ENCODE assay signal across 12 cellular contexts in the genomic region with DNA sequence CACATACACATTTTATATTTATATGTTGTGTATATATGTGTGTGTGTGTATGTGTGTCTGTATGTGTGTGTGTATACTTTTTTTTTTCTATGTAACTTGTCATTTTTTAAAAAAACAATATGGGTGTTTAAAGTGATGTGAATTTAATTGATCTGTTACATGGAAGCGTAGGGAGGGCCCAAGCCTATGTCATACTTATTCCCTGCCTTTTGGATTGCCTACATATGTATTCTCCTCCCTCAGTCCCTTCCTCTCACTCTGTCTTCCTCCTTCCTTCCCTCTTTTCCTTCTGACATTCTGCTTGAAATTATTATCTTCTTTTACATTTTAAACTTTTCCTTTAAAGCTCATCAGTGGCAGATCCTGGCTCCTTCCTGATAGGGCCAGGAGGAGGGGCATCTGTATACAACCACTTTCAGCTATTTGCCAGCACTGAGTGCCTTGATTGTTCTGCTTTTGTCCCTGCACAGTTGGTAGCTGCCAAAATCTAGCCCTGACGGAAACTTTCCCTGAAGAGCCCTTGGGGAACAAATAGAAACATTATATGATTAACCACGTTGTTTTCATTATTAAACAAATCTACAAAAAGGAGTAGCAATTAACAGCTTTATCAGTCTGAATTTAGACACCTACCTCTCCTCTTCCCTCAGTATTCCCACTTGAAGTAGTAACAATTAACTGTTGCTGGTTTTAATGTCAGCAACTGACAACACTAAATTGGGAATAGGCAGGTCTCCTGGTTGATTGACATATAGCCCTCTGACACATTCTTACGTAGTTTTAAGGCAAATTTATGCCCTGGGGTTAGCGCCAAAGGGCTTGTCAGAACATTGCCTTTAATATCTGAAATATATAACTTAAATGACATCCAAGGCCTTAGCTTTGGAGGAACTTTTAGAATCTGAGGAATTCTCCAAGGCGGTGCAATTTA.
A peak's percentile ranks its signal among the peaks of the same experiment; 100 is the strongest.
DNase-seq lines count a peak whose midpoint lies in the region; ATAC-seq and TF ChIP-seq lines count a peak whose summit lies in the region.
"Had no signal": no experiment of that assay in that cellular context is flagged by ENCODE, and none has a peak within 500 bp of the region (broad histone marks: within the 10 kb centered on the region; RNA-seq: fewer than 3 reads in every experiment).

No MANE protein-coding gene starts in this region.

- H3K36me3 ChIP-seq in WERI-Rb-1 = no peaks in the 10 kb centered on the region
- H3K36me3 ChIP-seq: neutrophil had no signal

- H3K4me3 ChIP-seq in WERI-Rb-1 (ENCODE audit: low read depth, low read length) = no peak overlapping the region

- no peak for ATAC-seq in HG02642 (IDR thresholded peaks at IDR 0.05; ENCODE audit: poor library complexity, unreplicated experiment)
- ATAC-seq in GM18520 (IDR thresholded peaks at IDR 0.05; ENCODE audit: unreplicated experiment) = no peak

- no peak for TF ChIP-seq CTCF in WERI-Rb-1 (IDR thresholded peaks at IDR 0.05; ENCODE audit: low read depth, low read length)

- DNase-seq in Ammon's horn (ENCODE audit: low spot score) (peak; percentile 67), NCI-H1436 treated with DMSO at 0.1 percent for 48 hours (lab: John Stamatoyannopoulos, UW) (peak; percentile 53), caudate nucleus (lab: John Stamatoyannopoulos, UW) (peak in 14 of 61 donors; percentile 1 to 37 (median 17)), medulla oblongata (ENCODE audit: extremely low spot score) (peak; percentile 74), T-helper 9 cell (no peak), WERI-Rb-1 (no peak)
- DNase-seq: islet precursor cell; NCI-H187; stimulated activated CD4-positive, alpha-beta T cell treated with anti-CD3 and anti-CD28 coated beads, Interleukin-12 subunit alpha, Interleukin-12 subunit beta, amount 100 ng/mL, for 4 hours had no signal

- H3K27ac ChIP-seq in caudate nucleus (ENCODE audit: low read depth, low read length) (peak overlapping the region; percentile 1), WERI-Rb-1 (no peak overlapping the region)
- H3K27ac ChIP-seq: neutrophil had no signal

- H3K27me3 ChIP-seq in WERI-Rb-1 (ENCODE audit: insufficient read depth, low read depth, severe bottlenecking) = peaks cover 6% of the 10 kb centered on the region

- H3K9me3 ChIP-seq in WERI-Rb-1 (ENCODE audit: severe bottlenecking) = no peaks in the 10 kb centered on the region
- H3K9me3 ChIP-seq: neutrophil had no signal

Comparison
In these comparisons a context has a peak if more than half of its experiments do, and no peak if none do; other contexts are left out.
1. DNase-seq: peak in Ammon's horn (single experiment), NCI-H1436 treated with DMSO at 0.1 percent for 48 hours (single experiment) and medulla oblongata (single experiment); none in T-helper 9 cell (single experiment) and WERI-Rb-1 (single experiment).